ENCODE assay signal across 29 cellular contexts in genomic region chr9:34406219-34406618, GRCh38. TPM values are rescaled to one million over a fixed set of nuclear protein-coding genes. Genes with fewer than 3 reads are reported as not detected.
"Had no signal": no experiment of that assay in that cellular context is flagged by ENCODE, and none has a peak within 500 bp of the region (broad histone marks: within the 10 kb centered on the region; RNA-seq: fewer than 3 reads in every experiment).

No MANE protein-coding gene starts in this region.

- H3K36me3 ChIP-seq: neural progenitor cell, ovary, uterus had no signal

- H3K4me3 ChIP-seq: left ventricle myocardium inferior, lung, neural progenitor cell, ovary, right atrium auricular region, right lobe of liver, smooth muscle cell, tibial nerve, uterus had no signal

- H3K27me3 ChIP-seq: neural progenitor cell, neutrophil, ovary, right atrium auricular region, right lobe of liver, tibial nerve, uterus had no signal

- H2AFZ ChIP-seq: neural progenitor cell had no signal

- H3K27ac ChIP-seq: left ventricle myocardium inferior, neural progenitor cell, neutrophil, ovary, right atrium auricular region, right lobe of liver, tibial nerve, uterus had no signal

- H3K4me2 ChIP-seq: neural progenitor cell, smooth muscle cell had no signal

- H3K9me3 ChIP-seq: left ventricle myocardium inferior, neutrophil, ovary, right atrium auricular region, right lobe of liver, tibial nerve, uterus had no signal

- H3K9ac ChIP-seq: neural progenitor cell had no signal

- DNase-seq: islet precursor cell; left ventricle myocardium inferior; mesendoderm; naive B cell; natural killer cell; nephron progenitor cell; ovary; right lobe of liver; stimulated activated CD4-positive, alpha-beta T cell treated with anti-CD3 and anti-CD28 coated beads, Interleukin-1b, Interleukin-23, amount 100 ng/mL, for 48 hours; stimulated activated CD4-positive, alpha-beta T cell treated with anti-CD3 and anti-CD28 coated beads, Interleukin-2, amount 100 ng/mL, for 48 hours; stimulated activated CD4-positive, alpha-beta T cell treated with anti-CD3 and anti-CD28 coated beads, Interleukin-4, amount 100 ng/mL, for 4 hours; stimulated activated CD8-positive, alpha-beta memory T cell treated with anti-CD3 and anti-CD28 coated beads, Interleukin-4, amount 100 ng/mL, for 48 hours; stimulated activated naive CD4-positive, alpha-beta T cell treated with Interleukin-2 at 50 U/mL for 16 hours; stimulated activated naive CD8-positive, alpha-beta T cell treated with anti-CD3 and anti-CD28 coated beads, Interleukin-15, amount 100 ng/mL, for 72 hours; substantia nigra; uterus had no signal

- H3K4me1 ChIP-seq: neural progenitor cell, right atrium auricular region, right lobe of liver, uterus had no signal

RNA-seq across cellular contexts. Expression of gene DNAI1, which starts 52.4 kb away (rescaled TPM):
- total RNA-seq: kidney epithelial cell, left ventricle myocardium inferior, lower leg skin, mesothelial cell of epicardium, mononuclear cell, natural killer cell, pulmonary artery endothelial cell, right atrium auricular region, right lobe of liver, skeletal muscle tissue, smooth muscle cell, ureter had no signal
